ENCODE assay signal across 19 cellular contexts in genomic region chr16:28146536-28146935, GRCh38.
DNase-seq lines count a peak whose midpoint lies in the region; ATAC-seq and TF ChIP-seq lines count a peak whose summit lies in the region.
"Had no signal": no experiment of that assay in that cellular context is flagged by ENCODE, and none has a peak within 500 bp of the region (broad histone marks: within the 10 kb centered on the region; RNA-seq: fewer than 3 reads in every experiment).

No MANE protein-coding gene starts in this region.

- H3K4me3 ChIP-seq in uterus: no peak overlapping the region
- H3K4me3 ChIP-seq: breast epithelium had no signal

- no peak overlapping the region for H3K27ac ChIP-seq in uterus
- H3K27ac ChIP-seq: breast epithelium had no signal

- intact Hi-C loops in activated naive CD4-positive, alpha-beta T cell treated with anti-CD3 and anti-CD28 coated beads for 36 hours (cut with micrococcal nuclease): no loop called here
- intact Hi-C loops in activated CD4-positive, alpha-beta memory T cell treated with anti-CD3 and anti-CD28 coated beads for 36 hours (cut with micrococcal nuclease): no loop called here
- intact Hi-C loops in uterus (cut with DNase I; ENCODE audit: low total_unique reads): no loop called here

- H3K27ac Mint-ChIP-seq in activated naive CD4-positive, alpha-beta T cell treated with anti-CD3 and anti-CD28 coated beads for 36 hours: peak overlapping the region; percentile 83
- H3K27ac Mint-ChIP-seq in activated CD4-positive, alpha-beta memory T cell treated with anti-CD3 and anti-CD28 coated beads for 36 hours: peak overlapping the region; percentile 80
- H3K27ac Mint-ChIP-seq in immature natural killer cell: peak overlapping the region; percentile 90 to 100 (median 95)
- H3K27ac Mint-ChIP-seq in stimulated activated naive CD8-positive, alpha-beta T cell treated with anti-CD3 and anti-CD28 coated beads, Interleukin-15, amount 100 ng/mL, for 72 hours: peak overlapping the region in 1 of 2 donors; percentile 42
- H3K27ac Mint-ChIP-seq: type B pancreatic cell had no signal

- no peak for TF ChIP-seq POLR2A in uterus (IDR thresholded peaks at IDR 0.05)

- no peak overlapping the region for H3K4me3 Mint-ChIP-seq in activated naive CD4-positive, alpha-beta T cell treated with anti-CD3 and anti-CD28 coated beads for 36 hours
- H3K4me3 Mint-ChIP-seq in activated CD4-positive, alpha-beta memory T cell treated with anti-CD3 and anti-CD28 coated beads for 36 hours: no peak overlapping the region
- H3K4me3 Mint-ChIP-seq in immature natural killer cell: peak overlapping the region; percentile 12 to 59 (median 36)
- peak overlapping the region in 1 of 2 donors; percentile 31 for H3K4me3 Mint-ChIP-seq in stimulated activated naive CD8-positive, alpha-beta T cell treated with anti-CD3 and anti-CD28 coated beads, Interleukin-15, amount 100 ng/mL, for 72 hours
- H3K4me3 Mint-ChIP-seq: type B pancreatic cell, WTC11 had no signal

- H3K36me3 Mint-ChIP-seq in activated naive CD4-positive, alpha-beta T cell treated with anti-CD3 and anti-CD28 coated beads for 36 hours (ENCODE audit: low read depth): peaks cover 57% of the 10 kb centered on the region
- peaks cover 61% of the 10 kb centered on the region for H3K36me3 Mint-ChIP-seq in activated CD4-positive, alpha-beta memory T cell treated with anti-CD3 and anti-CD28 coated beads for 36 hours
- H3K36me3 Mint-ChIP-seq in immature natural killer cell: peaks cover 30 to 60% (median 49%) of the 10 kb centered on the region in 3 donors

- no peaks in the 10 kb centered on the region for H3K27me3 ChIP-seq in uterus
- H3K27me3 ChIP-seq: breast epithelium had no signal

- no peaks in the 10 kb centered on the region for H3K27me3 Mint-ChIP-seq in activated naive CD4-positive, alpha-beta T cell treated with anti-CD3 and anti-CD28 coated beads for 36 hours (ENCODE audit: low read depth)
- no peaks in the 10 kb centered on the region for H3K27me3 Mint-ChIP-seq in activated CD4-positive, alpha-beta memory T cell treated with anti-CD3 and anti-CD28 coated beads for 36 hours
- peaks cover 3 to 9% (median 6%) of the 10 kb centered on the region in 3 donors for H3K27me3 Mint-ChIP-seq in immature natural killer cell (ENCODE audit: low read depth in 3 of 3)
- no peaks in the 10 kb centered on the region for H3K27me3 Mint-ChIP-seq in stimulated activated naive CD8-positive, alpha-beta T cell treated with anti-CD3 and anti-CD28 coated beads, Interleukin-15, amount 100 ng/mL, for 72 hours
- H3K27me3 Mint-ChIP-seq: type B pancreatic cell had no signal

- TF ChIP-seq CTCF in uterus (IDR thresholded peaks at IDR 0.05): no peak

- ATAC-seq in stimulated activated naive CD8-positive, alpha-beta T cell treated with anti-CD3 and anti-CD28 coated beads, Interleukin-15, amount 100 ng/mL, for 72 hours: peak; percentile 34
- ATAC-seq: WTC11 had no signal

- H3K9me3 Mint-ChIP-seq in activated naive CD4-positive, alpha-beta T cell treated with anti-CD3 and anti-CD28 coated beads for 36 hours: no peaks in the 10 kb centered on the region
- no peaks in the 10 kb centered on the region for H3K9me3 Mint-ChIP-seq in activated CD4-positive, alpha-beta memory T cell treated with anti-CD3 and anti-CD28 coated beads for 36 hours
- H3K9me3 Mint-ChIP-seq in immature natural killer cell: no peaks in the 10 kb centered on the region
- no peaks in the 10 kb centered on the region for H3K9me3 Mint-ChIP-seq in stimulated activated naive CD8-positive, alpha-beta T cell treated with anti-CD3 and anti-CD28 coated beads, Interleukin-15, amount 100 ng/mL, for 72 hours
- H3K9me3 Mint-ChIP-seq: type B pancreatic cell, WTC11 had no signal

- peaks cover 88% of the 10 kb centered on the region for H3K4me1 Mint-ChIP-seq in activated naive CD4-positive, alpha-beta T cell treated with anti-CD3 and anti-CD28 coated beads for 36 hours (ENCODE audit: low read depth)
- H3K4me1 Mint-ChIP-seq in activated CD4-positive, alpha-beta memory T cell treated with anti-CD3 and anti-CD28 coated beads for 36 hours (ENCODE audit: low read depth): peaks cover 83% of the 10 kb centered on the region
- H3K4me1 Mint-ChIP-seq in immature natural killer cell: peaks cover 77 to 80% of the 10 kb centered on the region in 2 donors
- H3K4me1 Mint-ChIP-seq in stimulated activated naive CD8-positive, alpha-beta T cell treated with anti-CD3 and anti-CD28 coated beads, Interleukin-15, amount 100 ng/mL, for 72 hours: peaks cover 97% of the 10 kb centered on the region

- no peaks in the 10 kb centered on the region for H3K36me3 ChIP-seq in uterus

- no peak for DNase-seq in activated naive CD4-positive, alpha-beta T cell treated with anti-CD3 and anti-CD28 coated beads for 36 hours
- DNase-seq in activated naive CD4-positive, alpha-beta T cell treated with anti-CD3 and anti-CD28 coated beads, Interleukin-2, amount 50 U/mL, for 16 hours: no peak
- DNase-seq in activated CD4-positive, alpha-beta memory T cell treated with anti-CD3 and anti-CD28 coated beads for 36 hours: no peak
- DNase-seq in immature natural killer cell (peak; percentile 71 to 76 (median 73)), KBM-7 (no peak), uterus (no peak), SK-N-DZ (ENCODE audit: low spot score) (no peak)
- DNase-seq in stimulated activated naive CD8-positive, alpha-beta T cell treated with anti-CD3 and anti-CD28 coated beads, Interleukin-15, amount 100 ng/mL, for 72 hours: no peak
- DNase-seq: COR-L47; H7; KG1; midbrain; NCI-H1048; NCI-H510A; SHP77 treated with DMSO at 0.1 percent for 48 hours; stimulated activated CD4-positive, alpha-beta T cell treated with anti-CD3 and anti-CD28 coated beads, Interleukin-15, amount 100 ng/mL, for 24 hours had no signal

- POLR2A ChIA-PET in activated CD4-positive, alpha-beta memory T cell treated with anti-CD3 and anti-CD28 coated beads for 36 hours (lab: Charles Lee): no interaction called here

- no peaks in the 10 kb centered on the region for H3K9me3 ChIP-seq in uterus
- H3K9me3 ChIP-seq: breast epithelium had no signal

- in situ Hi-C loops in KBM-7 (cut with MboI; ENCODE audit: low pct_unique_long_range_greater_than_20kb, low sequenced_read_pairs): no loop called here

- CTCF ChIA-PET in activated naive CD4-positive, alpha-beta T cell treated with anti-CD3 and anti-CD28 coated beads for 36 hours (lab: Charles Lee): interaction anchor here (1.0 kb wide), 1 partner anchor 64 kb away, joined by 3 read pairs; no protein-coding TSS in a partner anchor
- CTCF ChIA-PET in activated CD4-positive, alpha-beta memory T cell treated with anti-CD3 and anti-CD28 coated beads for 36 hours (lab: Charles Lee): no interaction called here

- no peaks in the 10 kb centered on the region for H3K4me1 ChIP-seq in uterus
- H3K4me1 ChIP-seq: breast epithelium had no signal

Comparison
In these comparisons a context has a peak if more than half of its experiments do, and no peak if none do; other contexts are left out.
1. DNase-seq: peak in immature natural killer cell (3 of 3); none in activated naive CD4-positive, alpha-beta T cell treated with anti-CD3 and anti-CD28 coated beads for 36 hours (single experiment), activated naive CD4-positive, alpha-beta T cell treated with anti-CD3 and anti-CD28 coated beads, Interleukin-2, amount 50 U/mL, for 16 hours (single experiment), activated CD4-positive, alpha-beta memory T cell treated with anti-CD3 and anti-CD28 coated beads for 36 hours (single experiment), stimulated activated naive CD8-positive, alpha-beta T cell treated with anti-CD3 and anti-CD28 coated beads, Interleukin-15, amount 100 ng/mL, for 72 hours (0 of 2), KBM-7 (single experiment), uterus (0 of 2) and SK-N-DZ (single experiment).
2. H3K4me3 Mint-ChIP-seq: peak in immature natural killer cell (5 of 5); none in activated naive CD4-positive, alpha-beta T cell treated with anti-CD3 and anti-CD28 coated beads for 36 hours (single experiment) and activated CD4-positive, alpha-beta memory T cell treated with anti-CD3 and anti-CD28 coated beads for 36 hours (single experiment).